17 cellular contexts compared by ENCODE assay signal in the genomic region with DNA sequence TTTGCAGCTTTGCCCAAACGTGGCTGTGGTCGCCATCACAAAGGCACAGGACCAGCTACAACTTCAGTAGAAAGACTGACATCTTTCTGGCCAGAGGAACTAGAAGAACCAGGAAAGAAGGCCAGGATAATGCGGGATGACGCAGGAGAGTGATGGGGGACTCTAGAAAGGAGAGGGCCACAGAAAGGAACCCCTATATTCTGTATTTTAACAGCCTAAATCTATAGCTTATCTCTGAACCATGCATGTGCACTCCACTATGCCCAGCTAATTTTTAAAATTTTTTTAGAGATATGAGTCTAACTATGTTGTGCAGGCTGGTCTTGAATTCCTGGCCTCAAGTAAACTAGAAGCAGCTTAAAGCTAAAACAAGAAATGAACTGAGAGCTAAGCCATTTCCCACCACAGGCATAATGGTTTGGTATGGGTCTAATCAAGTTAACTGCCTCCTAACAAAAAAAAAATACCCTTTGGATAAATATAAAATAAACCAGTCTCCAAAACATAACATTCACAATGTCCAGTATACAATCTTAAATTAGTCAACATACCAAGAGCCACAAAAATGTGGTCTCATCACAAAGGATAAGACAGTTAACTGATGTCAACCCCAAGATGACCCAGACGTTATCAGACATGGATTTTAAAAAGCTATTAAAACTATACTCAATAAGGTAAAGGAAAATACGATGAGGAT. TPM values are rescaled to one million over a fixed set of nuclear protein-coding genes. Genes with fewer than 3 reads are reported as not detected.
DNase-seq lines count a peak whose midpoint lies in the region; ATAC-seq and TF ChIP-seq lines count a peak whose summit lies in the region.
"Had no signal": no experiment of that assay in that cellular context is flagged by ENCODE, and none has a peak within 500 bp of the region (broad histone marks: within the 10 kb centered on the region; RNA-seq: fewer than 3 reads in every experiment).

No MANE protein-coding gene starts in this region.

- WGBS in IMR-90 (ENCODE audit: extremely low coverage in 2 of 2, insufficient read length in 1 of 2), 2 experiments, result no CpG with 5 or more reads among the region's 6 CpGs

- no peak overlapping the region for H4K91ac ChIP-seq in IMR-90 (ENCODE audit: insufficient read depth, low read depth, low read length)

- H2BK20ac ChIP-seq in IMR-90 (ENCODE audit: low read depth, low read length), result no peak overlapping the region

- H3K18ac ChIP-seq in IMR-90 (ENCODE audit: low read depth, low read length), result peak overlapping the region; percentile 35; the same call in 1 of the 2 replicates

- no peaks in the 10 kb centered on the region for H3K9me3 ChIP-seq in IMR-90 (ENCODE audit: control insufficient read depth, insufficient read depth, low read length)
- H3K9me3 ChIP-seq in gastrocnemius medialis, result no peaks in the 10 kb centered on the region
- no peaks in the 10 kb centered on the region for H3K9me3 ChIP-seq in HAP-1

- no peak overlapping the region for H3K4ac ChIP-seq in IMR-90 (ENCODE audit: low read depth, low read length)

- in situ Hi-C loops in IMR-90 (cut with MboI; ENCODE audit: low sequenced_read_pairs) (no loop called here), gastrocnemius medialis (cut with MboI; ENCODE audit: low sequenced_read_pairs in 4 of 4) (no loop called here), HAP-1 (cut with MboI; ENCODE audit: low sequenced_read_pairs) (no loop called here)

- peaks cover 6% of the 10 kb centered on the region; the same call in 1 of the 2 replicates for H4K20me1 ChIP-seq in IMR-90 (ENCODE audit: insufficient read depth, low read length)

- H2BK15ac ChIP-seq in IMR-90 (ENCODE audit: low read depth, low read length), result no peak overlapping the region

- TF ChIP-seq CTCF in IMR-90 (conservative IDR thresholded peaks at IDR 0.05; ENCODE audit: low read depth, low read length) (no peak), fibroblast of villous mesenchyme (IDR thresholded peaks at IDR 0.05; ENCODE audit: insufficient read depth, low read depth, low read length) (no peak), gastrocnemius medialis (IDR thresholded peaks at IDR 0.05 in 4 of 5, conservative IDR thresholded peaks at IDR 0.05 in 1 of 5) (no peak)

- intact Hi-C loops in IMR-90 (cut with micrococcal nuclease) (no loop called here), gastrocnemius medialis (cut with DNase I; ENCODE audit: low total_unique reads) (no loop called here)

- TF ChIP-seq POLR2A in IMR-90 (IDR thresholded peaks at IDR 0.05; ENCODE audit: low read depth, low read length) (no peak), gastrocnemius medialis (IDR thresholded peaks at IDR 0.05) (no peak)

- H3K14ac ChIP-seq in IMR-90 (replicated peaks; ENCODE audit: low read depth, low read length), result peak overlapping the region; percentile 30; the same call in 1 of the 2 replicates

- peak; percentile 76 for ATAC-seq in IMR-90 (ENCODE audit: low read depth)
- no peak for ATAC-seq in gastrocnemius medialis
- ATAC-seq in HG02884 (IDR thresholded peaks at IDR 0.05; ENCODE audit: unreplicated experiment), result no peak
- no peak for ATAC-seq in esophagus mucosa
- ATAC-seq: K562 had no signal

- DNase-seq in EH (ENCODE audit: low read depth) (peak; percentile 56), IMR-90 (no peak), fibroblast of villous mesenchyme (ENCODE audit: low read depth) (peak; percentile 91), gastrocnemius medialis (no peak), HAP-1 (ENCODE audit: low spot score in 2 of 2) (no peak)
- DNase-seq: AML-193, Caco-2, DMS153, NCI-H1417 treated with DMSO at 0.1 percent for 48 hours, NCI-H1930, NCI-H446 treated with DMSO at 0.1 percent for 48 hours, NCI-H748 treated with DMSO at 0.1 percent for 48 hours had no signal

- H3K79me1 ChIP-seq in IMR-90 (ENCODE audit: low read depth in 1 of 2, low read length in 2 of 2), result peaks cover 4 to 23% of the 10 kb centered on the region in 2 experiments

- H2BK5ac ChIP-seq in IMR-90 (ENCODE audit: low read depth, low read length, poor library complexity, severe bottlenecking), result no peak overlapping the region

- H3K4me1 ChIP-seq in IMR-90 (ENCODE audit: control insufficient read depth, insufficient read depth, low read length), result peaks cover 11% of the 10 kb centered on the region
- H3K4me1 ChIP-seq in gastrocnemius medialis, result peaks cover 18 to 24% of the 10 kb centered on the region in 2 donors
- H3K4me1 ChIP-seq in HAP-1, result no peaks in the 10 kb centered on the region
- H3K4me1 ChIP-seq: Caco-2 had no signal

- H3K27me3 ChIP-seq in IMR-90 (ENCODE audit: control insufficient read depth, insufficient read depth, low read length), result no peaks in the 10 kb centered on the region
- no peaks in the 10 kb centered on the region for H3K27me3 ChIP-seq in gastrocnemius medialis
- no peaks in the 10 kb centered on the region for H3K27me3 ChIP-seq in HAP-1 (ENCODE audit: low read depth)

- no peak overlapping the region for H4K5ac ChIP-seq in IMR-90 (ENCODE audit: low read depth, low read length)

- BruUV-seq in IMR-90 (replicated peaks; lab: Mats Ljungman, UMichigan), result no TSS peak

- CTCF ChIA-PET in IMR-90 (lab: Yijun Ruan, JAX), result interaction anchor here (0.7 kb wide), 1 partner anchor 9 kb away, joined by 4 read pairs; no protein-coding TSS in a partner anchor

- no peak overlapping the region for H3K4me3 ChIP-seq in IMR-90 (ENCODE audit: insufficient read depth, low read depth, low read length)
- no peak overlapping the region for H3K4me3 ChIP-seq in fibroblast of villous mesenchyme (ENCODE audit: low read depth, low read length)
- no peak overlapping the region for H3K4me3 ChIP-seq in gastrocnemius medialis
- no peak overlapping the region for H3K4me3 ChIP-seq in HAP-1
- H3K4me3 ChIP-seq: K562, SK-N-MC had no signal

- H3K27ac ChIP-seq in IMR-90 (ENCODE audit: insufficient read depth, low read length) (peak overlapping the region; percentile 35; the same call in 1 of the 2 replicates), gastrocnemius medialis (peak overlapping the region; percentile 40 to 74 (median 52))
- H3K27ac ChIP-seq: HL-60, SK-N-MC had no signal

- H3K9me1 ChIP-seq in IMR-90 (ENCODE audit: insufficient read depth, low read length), result peaks cover 3% of the 10 kb centered on the region

- no peak overlapping the region for H2AK5ac ChIP-seq in IMR-90 (ENCODE audit: low read depth, low read length)

- H3K23ac ChIP-seq in IMR-90 (ENCODE audit: low read depth, low read length), result no peak overlapping the region

- H2BK120ac ChIP-seq in IMR-90 (ENCODE audit: low read depth, low read length), result peak overlapping the region; percentile 3; the same call in 1 of the 2 replicates

- no peak overlapping the region for H3K56ac ChIP-seq in IMR-90 (ENCODE audit: extremely low read depth, insufficient read depth, low read length)

- TF ChIP-seq RAD21 in IMR-90 (IDR thresholded peaks at IDR 0.05; ENCODE audit: low read length), result no peak

- H3K4me2 ChIP-seq in IMR-90 (ENCODE audit: low read depth, low read length), result no peak overlapping the region

- POLR2A ChIA-PET in IMR-90 (lab: Charles Lee; ENCODE audit: unreplicated experiment), result interaction anchor here (0.6 kb wide), 1 partner anchor 982 kb away, joined by 3 read pairs; no protein-coding TSS in a partner anchor

- H4K8ac ChIP-seq in IMR-90 (ENCODE audit: low read depth in 2 of 2, low read length in 2 of 2), result no peak overlapping the region

- no peak overlapping the region for H2AFZ ChIP-seq in IMR-90 (replicated peaks; ENCODE audit: low read length, poor library complexity)

- dilution Hi-C loops in IMR-90 (cut with HindIII; ENCODE audit: low sequenced_read_pairs, unreplicated experiment), result no loop called here

- H3K9ac ChIP-seq in IMR-90 (ENCODE audit: low read depth, low read length), result no peak overlapping the region

- H2AK9ac ChIP-seq in IMR-90 (replicated peaks; ENCODE audit: low read depth, low read length, poor library complexity), result no peak overlapping the region

- H3K36me3 ChIP-seq in IMR-90 (ENCODE audit: control insufficient read depth, insufficient read depth, low read length) (peaks cover 17% of the 10 kb centered on the region), gastrocnemius medialis (peaks cover 0 to 26% of the 10 kb centered on the region in 2 donors), HAP-1 (replicated peaks) (peaks cover 28% of the 10 kb centered on the region)

TF ChIP-seq in IMR-90, 13 proteins besides CTCF, POLR2A, EP300 and RAD21:
- TF ChIP-seq NFE2L2 (IDR thresholded peaks at IDR 0.05; ENCODE audit: low read depth, low read length) (no peak), CEBPB (IDR thresholded peaks at IDR 0.05; ENCODE audit: low read depth, low read length) (no peak)

RNA-seq across cellular contexts. Expression of a gene that starts 18.0 kb away (rescaled TPM):
- total RNA-seq in IMR-90 (2012; rRNA removed), result 35.5 and 45.0 TPM in 2 replicates
- 4.2 and 6.7 TPM in 2 replicates for polyA plus RNA-seq in IMR-90 (2012; rRNA removed)
- polyA plus RNA-seq in IMR-90 (2012; cell fraction: cytosol; rRNA removed), result 0.56 and 0.81 TPM in 2 replicates
- 0.77 and 9.2 TPM in 2 replicates for polyA plus RNA-seq in IMR-90 (2012; cell fraction: nucleus; rRNA removed; ENCODE audit: low replicate concordance)
- total RNA-seq in fibroblast of villous mesenchyme, result 30.0 and 45.8 TPM in 2 replicates
- total RNA-seq in gastrocnemius medialis, result 10 to 100 TPM; 22.7 to 33.3 (median 23.2) TPM
- total RNA-seq in esophagus mucosa, result 14.9 TPM

RNA-seq across cellular contexts. Expression of a gene that starts 44.5 kb away (rescaled TPM):
- total RNA-seq in IMR-90 (2012; rRNA removed) (21.5 and 28.1 TPM in 2 replicates), fibroblast of villous mesenchyme (21.6 and 33.2 TPM in 2 replicates), gastrocnemius medialis (10 to 100 TPM; 16.8 to 29.6 (median 26.4) TPM), esophagus mucosa (14.4 TPM)
- polyA plus RNA-seq in IMR-90 (2012; rRNA removed), result 15.1 and 19.6 TPM in 2 replicates
- 5.3 and 5.6 TPM in 2 replicates for polyA plus RNA-seq in IMR-90 (2012; cell fraction: cytosol; rRNA removed)
- 1.9 and 7.8 TPM in 2 replicates for polyA plus RNA-seq in IMR-90 (2012; cell fraction: nucleus; rRNA removed; ENCODE audit: low replicate concordance)

RNA-seq across cellular contexts. Expression of a gene that starts 49.8 kb away (rescaled TPM):
- total RNA-seq in IMR-90 (2012; rRNA removed) (28.7 and 47.8 TPM in 2 replicates), fibroblast of villous mesenchyme (35.8 and 37.6 TPM in 2 replicates), gastrocnemius medialis (10 to 100 TPM; 25.0 to 37.2 (median 32.1) TPM), esophagus mucosa (21.7 TPM)
- 13.4 and 15.5 TPM in 2 replicates for polyA plus RNA-seq in IMR-90 (2012; rRNA removed)
- 1.2 and 1.9 TPM in 2 replicates for polyA plus RNA-seq in IMR-90 (2012; cell fraction: cytosol; rRNA removed)
- 2.0 and 22.2 TPM in 2 replicates for polyA plus RNA-seq in IMR-90 (2012; cell fraction: nucleus; rRNA removed; ENCODE audit: low replicate concordance)

Comparison
In these comparisons a context has a peak if more than half of its experiments do, and no peak if none do; other contexts are left out.
1. DNase-seq: peak in EH (single experiment) and fibroblast of villous mesenchyme (single experiment); none in IMR-90 (single experiment), gastrocnemius medialis (0 of 2) and HAP-1 (0 of 2).